ENCODE assay signal across 21 cellular contexts in genomic region chr1:57474097-57474750, GRCh38. TPM values are rescaled to one million over a fixed set of nuclear protein-coding genes. Genes with fewer than 3 reads are reported as not detected.
DNase-seq lines count a peak whose midpoint lies in the region; ATAC-seq, FAIRE-seq and TF ChIP-seq lines count a peak whose summit lies in the region.
"Had no signal": no experiment of that assay in that cellular context is flagged by ENCODE, and none has a peak within 500 bp of the region (broad histone marks: within the 10 kb centered on the region; RNA-seq: fewer than 3 reads in every experiment).

No MANE protein-coding gene starts in this region.

- peak overlapping the region; percentile 26; the same call in 1 of the 2 replicates for H3K56ac ChIP-seq in IMR-90 (ENCODE audit: extremely low read depth, insufficient read depth, low read length)

- H3K36me3 ChIP-seq in IMR-90 (ENCODE audit: control insufficient read depth, insufficient read depth, low read length) (no peaks in the 10 kb centered on the region), bronchial epithelial cell (ENCODE audit: control insufficient read depth, insufficient read depth, low read length) (no peaks in the 10 kb centered on the region), mesenchymal stem cell (ENCODE audit: control insufficient read depth in 1 of 2, insufficient read depth in 2 of 2, low read depth in 1 of 2, low read length in 2 of 2) (no peaks in the 10 kb centered on the region)
- H3K36me3 ChIP-seq: right lobe of liver had no signal

- 0 out of 2 replicates have a peak overlapping the region, but pooled peaks have one; percentile 8 for H3K4ac ChIP-seq in IMR-90 (ENCODE audit: low read depth, low read length)
- no peak overlapping the region for H3K4ac ChIP-seq in mesenchymal stem cell (ENCODE audit: low read depth in 1 of 2, low read length in 2 of 2)

- no CpG with 5 or more reads among the region's 4 CpGs for WGBS in IMR-90 (ENCODE audit: extremely low coverage in 2 of 2, insufficient read length in 1 of 2), 2 experiments
- no CpG with 5 or more reads among the region's 4 CpGs for WGBS in mesenchymal stem cell

- no peaks in the 10 kb centered on the region for H3K9me3 ChIP-seq in IMR-90 (ENCODE audit: control insufficient read depth, insufficient read depth, low read length)
- no peaks in the 10 kb centered on the region for H3K9me3 ChIP-seq in mesenchymal stem cell (ENCODE audit: control insufficient read depth, low read length)
- H3K9me3 ChIP-seq: right lobe of liver had no signal

- H4K91ac ChIP-seq in IMR-90 (ENCODE audit: insufficient read depth, low read depth, low read length) (no peak overlapping the region), mesenchymal stem cell (ENCODE audit: low read length) (no peak overlapping the region)

- peaks cover 6% of the 10 kb centered on the region; the same call in 1 of the 2 replicates for H3K9me1 ChIP-seq in IMR-90 (ENCODE audit: insufficient read depth, low read length)

- intact Hi-C loops in IMR-90 (cut with micrococcal nuclease) = no loop called here

- TF ChIP-seq RAD21 in IMR-90 (IDR thresholded peaks at IDR 0.05; ENCODE audit: low read length) = no peak

- BruUV-seq in IMR-90 (replicated peaks; lab: Mats Ljungman, UMichigan) = no TSS peak

- H2BK20ac ChIP-seq in IMR-90 (ENCODE audit: low read depth, low read length) = peak overlapping the region; percentile 57; the same call in 1 of the 2 replicates

- H3K79me1 ChIP-seq in IMR-90 (ENCODE audit: low read depth in 1 of 2, low read length in 2 of 2) (no peaks in the 10 kb centered on the region), mesenchymal stem cell (replicated peaks; ENCODE audit: low read length, poor library complexity, severe bottlenecking) (no peaks in the 10 kb centered on the region)

- peak overlapping the region; percentile 47; the same call in 1 of the 2 replicates for H3K18ac ChIP-seq in IMR-90 (ENCODE audit: low read depth, low read length)
- H3K18ac ChIP-seq in mesenchymal stem cell (ENCODE audit: low read depth in 1 of 2, low read length in 2 of 2) = no peak overlapping the region

- no peak for FAIRE-seq in bronchial epithelial cell (lab: Jason Lieb, UNC)

- no peak overlapping the region for H2AFZ ChIP-seq in IMR-90 (replicated peaks; ENCODE audit: low read length, poor library complexity)
- no peak overlapping the region for H2AFZ ChIP-seq in mesenchymal stem cell (ENCODE audit: low read depth, low read length)

- in situ Hi-C loops in IMR-90 (cut with MboI; ENCODE audit: low sequenced_read_pairs) = no loop called here

- TF ChIP-seq CTCF in AG10803 (conservative IDR thresholded peaks at IDR 0.05; ENCODE audit: low read length) (no peak), IMR-90 (conservative IDR thresholded peaks at IDR 0.05; ENCODE audit: low read depth, low read length) (no peak), bronchial epithelial cell (IDR thresholded peaks at IDR 0.05; ENCODE audit: insufficient read depth, low read length, severe bottlenecking) (no peak)

- H3K4me3 ChIP-seq in AG10803 (ENCODE audit: low read length) (no peak overlapping the region), IMR-90 (ENCODE audit: insufficient read depth, low read depth, low read length) (no peak overlapping the region), bronchial epithelial cell (ENCODE audit: low read depth, low read length) (no peak overlapping the region), mesenchymal stem cell (ENCODE audit: insufficient read depth in 1 of 2, low read depth in 1 of 2, low read length in 2 of 2) (peak overlapping the region in 1 of 2 experiments; percentile 34)
- H3K4me3 ChIP-seq: right lobe of liver had no signal

- ATAC-seq in IMR-90 (ENCODE audit: low read depth) (peak; percentile 47; the same call in 1 of the 2 replicates), GM18861 (IDR thresholded peaks at IDR 0.05; ENCODE audit: unreplicated experiment) (no peak), HG03460 (IDR thresholded peaks at IDR 0.05; ENCODE audit: unreplicated experiment) (no peak), HG02938 (IDR thresholded peaks at IDR 0.05; ENCODE audit: unreplicated experiment) (no peak)
- ATAC-seq: activated CD8-positive, alpha-beta memory T cell treated with anti-CD3 and anti-CD28 coated beads, Interleukin-2, amount 10 ng/mL, durations not matched to agents 7 days and 5 days; right lobe of liver had no signal

- DNase-seq in AG10803 (ENCODE audit: low read depth) = peak; percentile 44
- DNase-seq in IMR-90 = peak; percentile 68
- DNase-seq in bronchial epithelial cell (ENCODE audit: low read depth) = peak; percentile 25
- DNase-seq in mesenchymal stem cell = peak; percentile 43
- no peak for DNase-seq in islet precursor cell
- DNase-seq: activated CD4-positive, alpha-beta T cell treated with anti-CD3 and anti-CD28 coated beads for 48 hours; activated CD8-positive, alpha-beta memory T cell treated with anti-CD3 and anti-CD28 coated beads, Interleukin-2, amount 10 ng/mL, durations not matched to agents 7 days and 5 days; CD4-positive, alpha-beta memory T cell; DMS79; kidney glomerular epithelial cell; naive B cell; NCI-H1694; NCI-H2171 treated with DMSO at 0.1 percent for 48 hours; NCI-H748 treated with DMSO at 0.1 percent for 48 hours; right lobe of liver; SHP77 had no signal

- no peak overlapping the region for H3K23ac ChIP-seq in IMR-90 (ENCODE audit: low read depth, low read length)
- H3K23ac ChIP-seq in mesenchymal stem cell (ENCODE audit: low read length in 2 of 2) = no peak overlapping the region

- H3K27me3 ChIP-seq in IMR-90 (ENCODE audit: control insufficient read depth, insufficient read depth, low read length) (no peaks in the 10 kb centered on the region), bronchial epithelial cell (ENCODE audit: control insufficient read depth, insufficient read depth, low read length) (no peaks in the 10 kb centered on the region), mesenchymal stem cell (ENCODE audit: control insufficient read depth in 1 of 2, insufficient read depth in 1 of 2, low read length in 2 of 2) (no peaks in the 10 kb centered on the region)
- H3K27me3 ChIP-seq: right lobe of liver had no signal

- no peak overlapping the region for H2BK12ac ChIP-seq in mesenchymal stem cell (ENCODE audit: low read length in 2 of 2)

- 0 out of 3 replicates have a peak overlapping the region, but pooled peaks have one; percentile 41 for H2BK15ac ChIP-seq in IMR-90 (ENCODE audit: low read depth, low read length)
- H2BK15ac ChIP-seq in mesenchymal stem cell (ENCODE audit: low read depth, poor library complexity, severe bottlenecking) = no peak overlapping the region

- H2AK9ac ChIP-seq in IMR-90 (replicated peaks; ENCODE audit: low read depth, low read length, poor library complexity) = no peak overlapping the region

- H3K14ac ChIP-seq in IMR-90 (replicated peaks; ENCODE audit: low read depth, low read length) = 0 out of 2 replicates have a peak overlapping the region, but pooled peaks have one; percentile 10
- no peak overlapping the region for H3K14ac ChIP-seq in mesenchymal stem cell (ENCODE audit: low read length in 2 of 2)

- H2BK5ac ChIP-seq in IMR-90 (ENCODE audit: low read depth, low read length, poor library complexity, severe bottlenecking) (peak overlapping the region; percentile 55), mesenchymal stem cell (ENCODE audit: low read depth, low read length, poor library complexity, severe bottlenecking) (no peak overlapping the region)

- H3K4me1 ChIP-seq in IMR-90 (ENCODE audit: control insufficient read depth, insufficient read depth, low read length) (peaks cover 7% of the 10 kb centered on the region), mesenchymal stem cell (ENCODE audit: control insufficient read depth, insufficient read depth, low read depth, low read length) (peaks cover 3% of the 10 kb centered on the region)
- H3K4me1 ChIP-seq: right lobe of liver had no signal

- H4K20me1 ChIP-seq in IMR-90 (ENCODE audit: insufficient read depth, low read length) = no peaks in the 10 kb centered on the region

- POLR2A ChIA-PET in IMR-90 (lab: Charles Lee; ENCODE audit: unreplicated experiment) = interaction anchor here (0.6 kb wide), 1 partner anchor 97 kb away, joined by 6 read pairs; no protein-coding TSS in a partner anchor

- peak overlapping the region in 1 of 2 experiments; percentile 40; a peak in 1 of 4 replicates for H4K8ac ChIP-seq in IMR-90 (ENCODE audit: low read depth in 2 of 2, low read length in 2 of 2)
- no peak overlapping the region for H4K8ac ChIP-seq in mesenchymal stem cell (ENCODE audit: low read length)

- no peak for TF ChIP-seq POLR2A in IMR-90 (IDR thresholded peaks at IDR 0.05; ENCODE audit: low read depth, low read length)

- CTCF ChIA-PET in IMR-90 (lab: Yijun Ruan, JAX) = interaction anchor here (0.7 kb wide), 1 partner anchor 15 kb away, joined by 3 read pairs; no protein-coding TSS in a partner anchor

- dilution Hi-C loops in IMR-90 (cut with HindIII; ENCODE audit: low sequenced_read_pairs, unreplicated experiment) = no loop called here

- H3K9ac ChIP-seq in IMR-90 (ENCODE audit: low read depth, low read length) (no peak overlapping the region), mesenchymal stem cell (ENCODE audit: low read length) (peak overlapping the region; percentile 80)

- H3K4me2 ChIP-seq in IMR-90 (ENCODE audit: low read depth, low read length) (peak overlapping the region; percentile 22; the same call in 1 of the 2 replicates), mesenchymal stem cell (ENCODE audit: low read length, poor library complexity, severe bottlenecking) (no peak overlapping the region)

- peak overlapping the region; percentile 16; the same call in 1 of the 2 replicates for H3K27ac ChIP-seq in IMR-90 (ENCODE audit: insufficient read depth, low read length)
- H3K27ac ChIP-seq in mesenchymal stem cell (ENCODE audit: low read length, poor library complexity, severe bottlenecking) = no peak overlapping the region
- H3K27ac ChIP-seq: HL-60, right lobe of liver had no signal

- H2AK5ac ChIP-seq in IMR-90 (ENCODE audit: low read depth, low read length) (no peak overlapping the region), mesenchymal stem cell (ENCODE audit: low read length, severe bottlenecking) (no peak overlapping the region)

- H4K5ac ChIP-seq in IMR-90 (ENCODE audit: low read depth, low read length) = no peak overlapping the region

- H2BK120ac ChIP-seq in IMR-90 (ENCODE audit: low read depth, low read length) = peak overlapping the region; percentile 63; the same call in 1 of the 2 replicates
- no peak overlapping the region for H2BK120ac ChIP-seq in mesenchymal stem cell (ENCODE audit: low read depth, low read length)

TF ChIP-seq in IMR-90, 13 proteins besides CTCF, POLR2A, EP300 and RAD21:
- TF ChIP-seq MXI1 (IDR thresholded peaks at IDR 0.05; ENCODE audit: borderline replicate concordance, low read depth, low read length) (no peak), CEBPB (IDR thresholded peaks at IDR 0.05; ENCODE audit: low read depth, low read length) (peak; percentile 89), FOS (IDR thresholded peaks at IDR 0.05; ENCODE audit: low read depth, low read length) (0 out of 2 replicates have a peak, but pooled peaks have one; percentile 37)

RNA-seq across cellular contexts. Expression of gene DAB1, which starts 50.4 kb away (rescaled TPM):
- total RNA-seq in IMR-90 (2012; rRNA removed) (0.18 and 0.56 TPM in 2 replicates), bronchial epithelial cell (0.13 TPM in 1 of 2 replicates, not detected in the other)
- polyA plus RNA-seq in IMR-90 (2012; rRNA removed) = 0.41 and 0.53 TPM in 2 replicates
- 0.14 and 0.57 TPM in 2 replicates for polyA plus RNA-seq in IMR-90 (2012; cell fraction: cytosol; rRNA removed)
- polyA plus RNA-seq in IMR-90 (2012; cell fraction: nucleus; rRNA removed; ENCODE audit: low replicate concordance) = 0.67 and 0.73 TPM in 2 replicates
- not detected for polyA plus RNA-seq in mesenchymal stem cell (2013, experiment 1 of 2)
- 0.08 TPM for polyA plus RNA-seq in mesenchymal stem cell (2013, experiment 2 of 2)
- total RNA-seq: osteoblast had no signal
